Comparison of ENCODE assay signal across 1 cellular context in the genomic region with DNA sequence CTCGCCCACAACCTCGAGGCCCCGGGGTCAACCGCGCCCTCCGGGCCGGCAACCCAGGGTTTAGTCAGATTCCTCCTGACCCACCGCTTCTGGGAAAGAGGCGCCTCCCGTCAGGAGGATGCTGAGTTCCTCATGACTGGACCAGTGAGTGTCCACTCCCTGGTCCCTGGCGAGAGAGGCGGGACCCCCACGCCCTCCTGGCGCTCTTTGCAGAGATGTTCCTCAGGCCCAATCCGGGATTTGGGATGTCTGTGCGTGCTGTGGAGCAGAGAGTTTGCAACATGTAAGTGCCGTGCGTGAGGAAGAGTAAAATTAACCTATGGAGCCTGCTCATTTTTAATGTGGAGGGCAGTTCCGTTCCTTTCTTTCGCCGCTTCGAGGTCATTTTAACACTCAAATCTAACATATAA.
A peak's percentile ranks its signal among the peaks of the same experiment; 100 is the strongest.
TF ChIP-seq lines count a peak whose summit lies in the region.

No MANE protein-coding gene starts in this region.

TF ChIP-seq in K562, 482 proteins besides CTCF, POLR2A, EP300 and RAD21 (continues in another document):
- TF ChIP-seq ZNF143 (CRISPR knock-in tag; IDR thresholded peaks at IDR 0.05) (0 out of 2 replicates have a peak, but pooled peaks have one; percentile 33), ZBTB17 (CRISPR knock-in tag; IDR thresholded peaks at IDR 0.05) (peak; percentile 1; the same call in 1 of the 2 replicates), GABPB1 (CRISPR knock-in tag; IDR thresholded peaks at IDR 0.05) (0 out of 2 replicates have a peak, but pooled peaks have one; percentile 6), CREBBP (IDR thresholded peaks at IDR 0.05; ENCODE audit: low read depth, low read length) (no peak), RBBP5 (IDR thresholded peaks at IDR 0.05; ENCODE audit: borderline replicate concordance, insufficient read depth, low read length, poor library complexity, severe bottlenecking) (peak; percentile 72), ZNF140 (CRISPR knock-in tag; IDR thresholded peaks at IDR 0.05) (no peak), GABPA (tag; conservative IDR thresholded peaks at IDR 0.05; ENCODE audit: low read depth) (peak; percentile 81), XRCC4 (IDR thresholded peaks at IDR 0.05; ENCODE audit: extremely low read depth, insufficient read depth, insufficient read length) (no peak), TEAD4 (IDR thresholded peaks at IDR 0.05; ENCODE audit: low read length) (0 out of 2 replicates have a peak, but pooled peaks have one; percentile 8), TEAD4 (CRISPR knock-in tag; IDR thresholded peaks at IDR 0.05; ENCODE audit: borderline replicate concordance) (no peak), JUND (IDR thresholded peaks at IDR 0.05; ENCODE audit: borderline replicate concordance, low read depth, low read length) (peak; percentile 2; the same call in 1 of the 2 replicates), JUND (tag; IDR thresholded peaks at IDR 0.05; ENCODE audit: borderline replicate concordance, low read depth, low read length) (no peak), DMBX1 (CRISPR knock-in tag; IDR thresholded peaks at IDR 0.05; ENCODE audit: borderline replicate concordance) (0 out of 2 replicates have a peak, but pooled peaks have one; percentile 76), RBM22 (IDR thresholded peaks at IDR 0.05; ENCODE audit: low read depth, low read length, poor library complexity, severe bottlenecking) (no peak), ZKSCAN3 (CRISPR knock-in tag; IDR thresholded peaks at IDR 0.05) (no peak), CEBPG (CRISPR knock-in tag; IDR thresholded peaks at IDR 0.05) (peak; percentile 26; the same call in 1 of the 2 replicates), CEBPG (tag; conservative IDR thresholded peaks at IDR 0.05 in 1 of 2, IDR thresholded peaks at IDR 0.05 in 1 of 2) (no peak), KAT8 (IDR thresholded peaks at IDR 0.05; ENCODE audit: low read depth) (no peak)
- TF ChIP-seq, protein P1, sequence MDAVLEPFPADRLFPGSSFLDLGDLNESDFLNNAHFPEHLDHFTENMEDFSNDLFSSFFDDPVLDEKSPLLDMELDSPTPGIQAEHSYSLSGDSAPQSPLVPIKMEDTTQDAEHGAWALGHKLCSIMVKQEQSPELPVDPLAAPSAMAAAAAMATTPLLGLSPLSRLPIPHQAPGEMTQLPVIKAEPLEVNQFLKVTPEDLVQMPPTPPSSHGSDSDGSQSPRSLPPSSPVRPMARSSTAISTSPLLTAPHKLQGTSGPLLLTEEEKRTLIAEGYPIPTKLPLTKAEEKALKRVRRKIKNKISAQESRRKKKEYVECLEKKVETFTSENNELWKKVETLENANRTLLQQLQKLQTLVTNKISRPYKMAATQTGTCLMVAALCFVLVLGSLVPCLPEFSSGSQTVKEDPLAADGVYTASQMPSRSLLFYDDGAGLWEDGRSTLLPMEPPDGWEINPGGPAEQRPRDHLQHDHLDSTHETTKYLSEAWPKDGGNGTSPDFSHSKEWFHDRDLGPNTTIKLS (IDR thresholded peaks at IDR 0.05; ENCODE audit: borderline replicate concordance, low read depth), result no peak
- TF ChIP-seq, protein P2, sequence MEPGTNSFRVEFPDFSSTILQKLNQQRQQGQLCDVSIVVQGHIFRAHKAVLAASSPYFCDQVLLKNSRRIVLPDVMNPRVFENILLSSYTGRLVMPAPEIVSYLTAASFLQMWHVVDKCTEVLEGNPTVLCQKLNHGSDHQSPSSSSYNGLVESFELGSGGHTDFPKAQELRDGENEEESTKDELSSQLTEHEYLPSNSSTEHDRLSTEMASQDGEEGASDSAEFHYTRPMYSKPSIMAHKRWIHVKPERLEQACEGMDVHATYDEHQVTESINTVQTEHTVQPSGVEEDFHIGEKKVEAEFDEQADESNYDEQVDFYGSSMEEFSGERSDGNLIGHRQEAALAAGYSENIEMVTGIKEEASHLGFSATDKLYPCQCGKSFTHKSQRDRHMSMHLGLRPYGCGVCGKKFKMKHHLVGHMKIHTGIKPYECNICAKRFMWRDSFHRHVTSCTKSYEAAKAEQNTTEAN (CRISPR knock-in tag; IDR thresholded peaks at IDR 0.05), result no peak
- TF ChIP-seq, protein P3, sequence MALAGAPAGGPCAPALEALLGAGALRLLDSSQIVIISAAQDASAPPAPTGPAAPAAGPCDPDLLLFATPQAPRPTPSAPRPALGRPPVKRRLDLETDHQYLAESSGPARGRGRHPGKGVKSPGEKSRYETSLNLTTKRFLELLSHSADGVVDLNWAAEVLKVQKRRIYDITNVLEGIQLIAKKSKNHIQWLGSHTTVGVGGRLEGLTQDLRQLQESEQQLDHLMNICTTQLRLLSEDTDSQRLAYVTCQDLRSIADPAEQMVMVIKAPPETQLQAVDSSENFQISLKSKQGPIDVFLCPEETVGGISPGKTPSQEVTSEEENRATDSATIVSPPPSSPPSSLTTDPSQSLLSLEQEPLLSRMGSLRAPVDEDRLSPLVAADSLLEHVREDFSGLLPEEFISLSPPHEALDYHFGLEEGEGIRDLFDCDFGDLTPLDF (CRISPR knock-in tag; IDR thresholded peaks at IDR 0.05), result peak; percentile 13; the same call in 1 of the 2 replicates
- TF ChIP-seq, protein P4, sequence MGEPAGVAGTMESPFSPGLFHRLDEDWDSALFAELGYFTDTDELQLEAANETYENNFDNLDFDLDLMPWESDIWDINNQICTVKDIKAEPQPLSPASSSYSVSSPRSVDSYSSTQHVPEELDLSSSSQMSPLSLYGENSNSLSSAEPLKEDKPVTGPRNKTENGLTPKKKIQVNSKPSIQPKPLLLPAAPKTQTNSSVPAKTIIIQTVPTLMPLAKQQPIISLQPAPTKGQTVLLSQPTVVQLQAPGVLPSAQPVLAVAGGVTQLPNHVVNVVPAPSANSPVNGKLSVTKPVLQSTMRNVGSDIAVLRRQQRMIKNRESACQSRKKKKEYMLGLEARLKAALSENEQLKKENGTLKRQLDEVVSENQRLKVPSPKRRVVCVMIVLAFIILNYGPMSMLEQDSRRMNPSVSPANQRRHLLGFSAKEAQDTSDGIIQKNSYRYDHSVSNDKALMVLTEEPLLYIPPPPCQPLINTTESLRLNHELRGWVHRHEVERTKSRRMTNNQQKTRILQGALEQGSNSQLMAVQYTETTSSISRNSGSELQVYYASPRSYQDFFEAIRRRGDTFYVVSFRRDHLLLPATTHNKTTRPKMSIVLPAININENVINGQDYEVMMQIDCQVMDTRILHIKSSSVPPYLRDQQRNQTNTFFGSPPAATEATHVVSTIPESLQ (CRISPR knock-in tag; IDR thresholded peaks at IDR 0.05), result peak; percentile 80; the same call in 1 of the 2 replicates
- TF ChIP-seq, protein P5, sequence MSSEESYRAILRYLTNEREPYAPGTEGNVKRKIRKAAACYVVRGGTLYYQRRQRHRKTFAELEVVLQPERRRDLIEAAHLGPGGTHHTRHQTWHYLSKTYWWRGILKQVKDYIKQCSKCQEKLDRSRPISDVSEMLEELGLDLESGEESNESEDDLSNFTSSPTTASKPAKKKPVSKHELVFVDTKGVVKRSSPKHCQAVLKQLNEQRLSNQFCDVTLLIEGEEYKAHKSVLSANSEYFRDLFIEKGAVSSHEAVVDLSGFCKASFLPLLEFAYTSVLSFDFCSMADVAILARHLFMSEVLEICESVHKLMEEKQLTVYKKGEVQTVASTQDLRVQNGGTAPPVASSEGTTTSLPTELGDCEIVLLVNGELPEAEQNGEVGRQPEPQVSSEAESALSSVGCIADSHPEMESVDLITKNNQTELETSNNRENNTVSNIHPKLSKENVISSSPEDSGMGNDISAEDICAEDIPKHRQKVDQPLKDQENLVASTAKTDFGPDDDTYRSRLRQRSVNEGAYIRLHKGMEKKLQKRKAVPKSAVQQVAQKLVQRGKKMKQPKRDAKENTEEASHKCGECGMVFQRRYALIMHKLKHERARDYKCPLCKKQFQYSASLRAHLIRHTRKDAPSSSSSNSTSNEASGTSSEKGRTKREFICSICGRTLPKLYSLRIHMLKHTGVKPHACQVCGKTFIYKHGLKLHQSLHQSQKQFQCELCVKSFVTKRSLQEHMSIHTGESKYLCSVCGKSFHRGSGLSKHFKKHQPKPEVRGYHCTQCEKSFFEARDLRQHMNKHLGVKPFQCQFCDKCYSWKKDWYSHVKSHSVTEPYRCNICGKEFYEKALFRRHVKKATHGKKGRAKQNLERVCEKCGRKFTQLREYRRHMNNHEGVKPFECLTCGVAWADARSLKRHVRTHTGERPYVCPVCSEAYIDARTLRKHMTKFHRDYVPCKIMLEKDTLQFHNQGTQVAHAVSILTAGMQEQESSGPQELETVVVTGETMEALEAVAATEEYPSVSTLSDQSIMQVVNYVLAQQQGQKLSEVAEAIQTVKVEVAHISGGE (CRISPR knock-in tag; IDR thresholded peaks at IDR 0.05), result peak in 1 of 3 experiments; percentile 39; a peak in 1 of 6 replicates
- TF ChIP-seq, protein P6, sequence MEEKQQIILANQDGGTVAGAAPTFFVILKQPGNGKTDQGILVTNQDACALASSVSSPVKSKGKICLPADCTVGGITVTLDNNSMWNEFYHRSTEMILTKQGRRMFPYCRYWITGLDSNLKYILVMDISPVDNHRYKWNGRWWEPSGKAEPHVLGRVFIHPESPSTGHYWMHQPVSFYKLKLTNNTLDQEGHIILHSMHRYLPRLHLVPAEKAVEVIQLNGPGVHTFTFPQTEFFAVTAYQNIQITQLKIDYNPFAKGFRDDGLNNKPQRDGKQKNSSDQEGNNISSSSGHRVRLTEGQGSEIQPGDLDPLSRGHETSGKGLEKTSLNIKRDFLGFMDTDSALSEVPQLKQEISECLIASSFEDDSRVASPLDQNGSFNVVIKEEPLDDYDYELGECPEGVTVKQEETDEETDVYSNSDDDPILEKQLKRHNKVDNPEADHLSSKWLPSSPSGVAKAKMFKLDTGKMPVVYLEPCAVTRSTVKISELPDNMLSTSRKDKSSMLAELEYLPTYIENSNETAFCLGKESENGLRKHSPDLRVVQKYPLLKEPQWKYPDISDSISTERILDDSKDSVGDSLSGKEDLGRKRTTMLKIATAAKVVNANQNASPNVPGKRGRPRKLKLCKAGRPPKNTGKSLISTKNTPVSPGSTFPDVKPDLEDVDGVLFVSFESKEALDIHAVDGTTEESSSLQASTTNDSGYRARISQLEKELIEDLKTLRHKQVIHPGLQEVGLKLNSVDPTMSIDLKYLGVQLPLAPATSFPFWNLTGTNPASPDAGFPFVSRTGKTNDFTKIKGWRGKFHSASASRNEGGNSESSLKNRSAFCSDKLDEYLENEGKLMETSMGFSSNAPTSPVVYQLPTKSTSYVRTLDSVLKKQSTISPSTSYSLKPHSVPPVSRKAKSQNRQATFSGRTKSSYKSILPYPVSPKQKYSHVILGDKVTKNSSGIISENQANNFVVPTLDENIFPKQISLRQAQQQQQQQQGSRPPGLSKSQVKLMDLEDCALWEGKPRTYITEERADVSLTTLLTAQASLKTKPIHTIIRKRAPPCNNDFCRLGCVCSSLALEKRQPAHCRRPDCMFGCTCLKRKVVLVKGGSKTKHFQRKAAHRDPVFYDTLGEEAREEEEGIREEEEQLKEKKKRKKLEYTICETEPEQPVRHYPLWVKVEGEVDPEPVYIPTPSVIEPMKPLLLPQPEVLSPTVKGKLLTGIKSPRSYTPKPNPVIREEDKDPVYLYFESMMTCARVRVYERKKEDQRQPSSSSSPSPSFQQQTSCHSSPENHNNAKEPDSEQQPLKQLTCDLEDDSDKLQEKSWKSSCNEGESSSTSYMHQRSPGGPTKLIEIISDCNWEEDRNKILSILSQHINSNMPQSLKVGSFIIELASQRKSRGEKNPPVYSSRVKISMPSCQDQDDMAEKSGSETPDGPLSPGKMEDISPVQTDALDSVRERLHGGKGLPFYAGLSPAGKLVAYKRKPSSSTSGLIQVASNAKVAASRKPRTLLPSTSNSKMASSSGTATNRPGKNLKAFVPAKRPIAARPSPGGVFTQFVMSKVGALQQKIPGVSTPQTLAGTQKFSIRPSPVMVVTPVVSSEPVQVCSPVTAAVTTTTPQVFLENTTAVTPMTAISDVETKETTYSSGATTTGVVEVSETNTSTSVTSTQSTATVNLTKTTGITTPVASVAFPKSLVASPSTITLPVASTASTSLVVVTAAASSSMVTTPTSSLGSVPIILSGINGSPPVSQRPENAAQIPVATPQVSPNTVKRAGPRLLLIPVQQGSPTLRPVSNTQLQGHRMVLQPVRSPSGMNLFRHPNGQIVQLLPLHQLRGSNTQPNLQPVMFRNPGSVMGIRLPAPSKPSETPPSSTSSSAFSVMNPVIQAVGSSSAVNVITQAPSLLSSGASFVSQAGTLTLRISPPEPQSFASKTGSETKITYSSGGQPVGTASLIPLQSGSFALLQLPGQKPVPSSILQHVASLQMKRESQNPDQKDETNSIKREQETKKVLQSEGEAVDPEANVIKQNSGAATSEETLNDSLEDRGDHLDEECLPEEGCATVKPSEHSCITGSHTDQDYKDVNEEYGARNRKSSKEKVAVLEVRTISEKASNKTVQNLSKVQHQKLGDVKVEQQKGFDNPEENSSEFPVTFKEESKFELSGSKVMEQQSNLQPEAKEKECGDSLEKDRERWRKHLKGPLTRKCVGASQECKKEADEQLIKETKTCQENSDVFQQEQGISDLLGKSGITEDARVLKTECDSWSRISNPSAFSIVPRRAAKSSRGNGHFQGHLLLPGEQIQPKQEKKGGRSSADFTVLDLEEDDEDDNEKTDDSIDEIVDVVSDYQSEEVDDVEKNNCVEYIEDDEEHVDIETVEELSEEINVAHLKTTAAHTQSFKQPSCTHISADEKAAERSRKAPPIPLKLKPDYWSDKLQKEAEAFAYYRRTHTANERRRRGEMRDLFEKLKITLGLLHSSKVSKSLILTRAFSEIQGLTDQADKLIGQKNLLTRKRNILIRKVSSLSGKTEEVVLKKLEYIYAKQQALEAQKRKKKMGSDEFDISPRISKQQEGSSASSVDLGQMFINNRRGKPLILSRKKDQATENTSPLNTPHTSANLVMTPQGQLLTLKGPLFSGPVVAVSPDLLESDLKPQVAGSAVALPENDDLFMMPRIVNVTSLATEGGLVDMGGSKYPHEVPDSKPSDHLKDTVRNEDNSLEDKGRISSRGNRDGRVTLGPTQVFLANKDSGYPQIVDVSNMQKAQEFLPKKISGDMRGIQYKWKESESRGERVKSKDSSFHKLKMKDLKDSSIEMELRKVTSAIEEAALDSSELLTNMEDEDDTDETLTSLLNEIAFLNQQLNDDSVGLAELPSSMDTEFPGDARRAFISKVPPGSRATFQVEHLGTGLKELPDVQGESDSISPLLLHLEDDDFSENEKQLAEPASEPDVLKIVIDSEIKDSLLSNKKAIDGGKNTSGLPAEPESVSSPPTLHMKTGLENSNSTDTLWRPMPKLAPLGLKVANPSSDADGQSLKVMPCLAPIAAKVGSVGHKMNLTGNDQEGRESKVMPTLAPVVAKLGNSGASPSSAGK (IDR thresholded peaks at IDR 0.05), result peak; percentile 67
